ENCODE assay signal across 31 cellular contexts in genomic region chr2:158786897-158787296, GRCh38. TPM values are rescaled to one million over a fixed set of nuclear protein-coding genes. Genes with fewer than 3 reads are reported as not detected.
"Had no signal": no experiment of that assay in that cellular context is flagged by ENCODE, and none has a peak within 500 bp of the region (broad histone marks: within the 10 kb centered on the region; RNA-seq: fewer than 3 reads in every experiment).

No MANE protein-coding gene starts in this region.

- H3K9me3 Mint-ChIP-seq: effector memory CD8-positive, alpha-beta T cell; natural killer cell treated with Interleukin-12 subunit alpha and Interleukin-12 subunit beta and Interleukin-15 and Interleukin-18, amount 100 ng/mL, for 72 hours; stimulated activated effector memory CD8-positive, alpha-beta T cell treated with anti-CD3 and anti-CD28 coated beads, Interleukin-12 subunit alpha, Interleukin-12 subunit beta, amount 100 ng/mL, for 72 hours had no signal

- H2AFZ ChIP-seq: hepatocyte, neural progenitor cell, parathyroid adenoma had no signal

- H3K36me3 Mint-ChIP-seq: mesothelial cell of epicardium; naive B cell; natural killer cell treated with Interleukin-12 subunit alpha and Interleukin-12 subunit beta and Interleukin-15 and Interleukin-18, amount 100 ng/mL, for 72 hours; neural progenitor cell; stimulated activated effector memory CD8-positive, alpha-beta T cell treated with anti-CD3 and anti-CD28 coated beads, Interleukin-12 subunit alpha, Interleukin-12 subunit beta, amount 100 ng/mL, for 72 hours had no signal

- H3K4me1 Mint-ChIP-seq: mesothelial cell of epicardium; neural progenitor cell; stimulated activated effector memory CD8-positive, alpha-beta T cell treated with anti-CD3 and anti-CD28 coated beads, Interleukin-12 subunit alpha, Interleukin-12 subunit beta, amount 100 ng/mL, for 72 hours had no signal

- H3K4me3 Mint-ChIP-seq: effector memory CD8-positive, alpha-beta T cell; mesothelial cell of epicardium; naive B cell; natural killer cell treated with Interleukin-12 subunit alpha and Interleukin-12 subunit beta and Interleukin-15 and Interleukin-18, amount 100 ng/mL, for 72 hours; neural progenitor cell; stimulated activated effector memory CD8-positive, alpha-beta T cell treated with anti-CD3 and anti-CD28 coated beads, Interleukin-12 subunit alpha, Interleukin-12 subunit beta, amount 100 ng/mL, for 72 hours had no signal

- H3K27me3 ChIP-seq: esophagus squamous epithelium, hepatocyte, neural progenitor cell, right atrium auricular region, sigmoid colon, testis, tibial artery, upper lobe of left lung, uterus had no signal

- H3K36me3 ChIP-seq: esophagus squamous epithelium, neural progenitor cell, prostate gland, right atrium auricular region, sigmoid colon, tibial artery, upper lobe of left lung, uterus had no signal

- DNase-seq: cortex of kidney; effector memory CD8-positive, alpha-beta T cell; erythroblast; esophagus squamous epithelium; kidney; mesenchymal stem cell; mucosa of descending colon; naive B cell; sigmoid colon; stimulated activated CD4-positive, alpha-beta T cell treated with anti-CD3 and anti-CD28 coated beads, Interleukin-2, amount 100 ng/mL, for 24 hours; stimulated activated CD4-positive, alpha-beta T cell treated with anti-CD3 and anti-CD28 coated beads, Interleukin-4, amount 100 ng/mL, for 24 hours; stimulated activated naive CD4-positive, alpha-beta T cell treated with Interleukin-2 at 50 U/mL for 16 hours; substantia nigra; testis; tibial artery; uterus had no signal

- H3K4me1 ChIP-seq: neural progenitor cell, parathyroid adenoma, prostate gland, right atrium auricular region, sigmoid colon, testis, upper lobe of left lung, uterus had no signal

- H3K27ac ChIP-seq: esophagus squamous epithelium, hepatocyte, neural progenitor cell, parathyroid adenoma, prostate gland, right atrium auricular region, sigmoid colon, testis, tibial artery, upper lobe of left lung, uterus had no signal

- H3K4me2 ChIP-seq: hepatocyte, neural progenitor cell had no signal

- H3K27ac Mint-ChIP-seq: effector memory CD8-positive, alpha-beta T cell; mesothelial cell of epicardium; naive B cell; natural killer cell treated with Interleukin-12 subunit alpha and Interleukin-12 subunit beta and Interleukin-15 and Interleukin-18, amount 100 ng/mL, for 72 hours; neural progenitor cell; stimulated activated effector memory CD8-positive, alpha-beta T cell treated with anti-CD3 and anti-CD28 coated beads, Interleukin-12 subunit alpha, Interleukin-12 subunit beta, amount 100 ng/mL, for 72 hours had no signal

- H3K4me3 ChIP-seq: esophagus squamous epithelium, hepatocyte, mucosa of descending colon, neural progenitor cell, prostate gland, right atrium auricular region, sigmoid colon, testis, tibial artery, upper lobe of left lung, uterus had no signal

- H3K79me2 ChIP-seq: hepatocyte, parathyroid adenoma had no signal

- ATAC-seq: effector memory CD8-positive, alpha-beta T cell; left lobe of liver; mucosa of descending colon; natural killer cell treated with Interleukin-12 subunit alpha and Interleukin-12 subunit beta and Interleukin-15 and Interleukin-18, amount 100 ng/mL, for 72 hours; stimulated activated effector memory CD8-positive, alpha-beta T cell treated with anti-CD3 and anti-CD28 coated beads, Interleukin-12 subunit alpha, Interleukin-12 subunit beta, amount 100 ng/mL, for 72 hours had no signal

RNA-seq across cellular contexts. Expression of gene DAPL1, which starts 8.2 kb away (rescaled TPM):
- total RNA-seq: dermis microvascular lymphatic vessel endothelial cell; frontal cortex; hepatocyte; left lobe of liver; lung microvascular endothelial cell; mesothelial cell of epicardium; natural killer cell treated with Interleukin-12 subunit alpha and Interleukin-12 subunit beta and Interleukin-15 and Interleukin-18, amount 100 ng/mL, for 72 hours; osteoblast; right atrium auricular region; skeletal muscle tissue; uterus had no signal
- polyA plus RNA-seq: hepatocyte had no signal
